ENCODE assay signal across 15 cellular contexts in the genomic region with DNA sequence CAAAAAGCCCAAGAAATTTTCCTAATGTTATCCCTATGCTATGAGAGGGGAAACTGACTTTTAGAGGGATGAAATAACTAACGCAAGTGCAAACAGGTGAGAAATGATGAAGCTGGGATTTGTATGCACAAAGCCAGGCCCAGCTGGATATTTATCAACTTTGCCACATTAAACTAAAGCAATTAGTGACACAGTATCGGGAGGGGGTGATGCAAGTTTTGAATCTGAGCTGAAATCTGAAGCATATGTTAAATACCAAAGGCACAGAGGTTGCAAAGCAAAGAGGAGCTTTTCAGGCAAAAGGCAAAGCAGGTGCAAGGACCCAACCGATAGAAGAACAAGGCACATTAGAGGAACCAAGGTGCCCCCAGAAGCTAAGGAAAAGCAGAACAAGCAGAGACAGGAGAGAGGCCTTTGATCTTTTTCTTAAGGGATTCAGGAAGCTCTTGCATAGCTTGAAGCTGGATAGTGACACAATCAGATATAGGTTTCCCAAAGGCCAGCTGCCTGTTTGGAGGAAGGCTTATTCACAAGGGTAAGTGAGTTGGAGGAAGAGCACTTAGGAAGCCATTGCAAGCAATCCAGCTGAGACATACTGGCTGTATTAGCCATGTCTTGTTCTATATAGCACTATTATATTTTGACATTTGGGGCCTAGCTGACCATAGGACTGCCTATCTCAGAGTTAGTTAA.
DNase-seq lines count a peak whose midpoint lies in the region; ATAC-seq and TF ChIP-seq lines count a peak whose summit lies in the region.
"Had no signal": no experiment of that assay in that cellular context is flagged by ENCODE, and none has a peak within 500 bp of the region (broad histone marks: within the 10 kb centered on the region; RNA-seq: fewer than 3 reads in every experiment).

No MANE protein-coding gene starts in this region.

- no peak overlapping the region for H3K4me3 Mint-ChIP-seq in HFFc6
- H3K4me3 Mint-ChIP-seq in activated CD8-positive, alpha-beta memory T cell treated with anti-CD3 and anti-CD28 coated beads, Interleukin-2, amount 10 ng/mL, durations not matched to agents 7 days and 5 days: no peak overlapping the region
- H3K4me3 Mint-ChIP-seq: activated CD8-positive, alpha-beta T cell treated with anti-CD3 and anti-CD28 coated beads, Interleukin-2, amount 10 ng/mL, durations not matched to agents 7 days and 5 days had no signal

- ATAC-seq in HG03432 (IDR thresholded peaks at IDR 0.05; ENCODE audit: unreplicated experiment): no peak
- no peak for ATAC-seq in GM21619 (IDR thresholded peaks at IDR 0.05; ENCODE audit: unreplicated experiment)
- ATAC-seq in activated CD8-positive, alpha-beta memory T cell treated with anti-CD3 and anti-CD28 coated beads, Interleukin-2, amount 10 ng/mL, durations not matched to agents 7 days and 5 days: no peak
- ATAC-seq in HG03460 (IDR thresholded peaks at IDR 0.05; ENCODE audit: unreplicated experiment): no peak
- ATAC-seq: activated CD8-positive, alpha-beta T cell treated with anti-CD3 and anti-CD28 coated beads, Interleukin-2, amount 10 ng/mL, durations not matched to agents 7 days and 5 days; heart left ventricle; right lobe of liver had no signal

- no peaks in the 10 kb centered on the region for H3K9me3 Mint-ChIP-seq in HFFc6
- H3K9me3 Mint-ChIP-seq in activated CD8-positive, alpha-beta memory T cell treated with anti-CD3 and anti-CD28 coated beads, Interleukin-2, amount 10 ng/mL, durations not matched to agents 7 days and 5 days (ENCODE audit: low read depth): no peaks in the 10 kb centered on the region

- no peak for TF ChIP-seq CTCF in HFFc6 (IDR thresholded peaks at IDR 0.05)

- peak; percentile 67 for DNase-seq in DMS 273 (lab: John Stamatoyannopoulos, UW; ENCODE audit: unreplicated experiment)
- no peak for DNase-seq in HFFc6
- DNase-seq in OCI-M1 (lab: John Stamatoyannopoulos, UW): peak; percentile 79
- DNase-seq in fibroblast of peridontal ligament (ENCODE audit: extremely low read depth): peak; percentile 53
- DNase-seq in activated CD8-positive, alpha-beta memory T cell treated with anti-CD3 and anti-CD28 coated beads, Interleukin-2, amount 10 ng/mL, durations not matched to agents 7 days and 5 days: no peak
- DNase-seq: activated CD8-positive, alpha-beta T cell treated with anti-CD3 and anti-CD28 coated beads, Interleukin-2, amount 10 ng/mL, durations not matched to agents 7 days and 5 days; DMS153; heart left ventricle; kidney; NCI-H2081 treated with DMSO at 0.1 percent for 48 hours; nucleus accumbens; right lobe of liver had no signal

- H3K27ac Mint-ChIP-seq in HFFc6: peak overlapping the region; percentile 5; the same call in 1 of the 2 replicates
- no peak overlapping the region for H3K27ac Mint-ChIP-seq in activated CD8-positive, alpha-beta memory T cell treated with anti-CD3 and anti-CD28 coated beads, Interleukin-2, amount 10 ng/mL, durations not matched to agents 7 days and 5 days
- H3K27ac Mint-ChIP-seq: activated CD8-positive, alpha-beta T cell treated with anti-CD3 and anti-CD28 coated beads, Interleukin-2, amount 10 ng/mL, durations not matched to agents 7 days and 5 days had no signal

- H3K36me3 Mint-ChIP-seq in HFFc6 (ENCODE audit: low read depth): no peaks in the 10 kb centered on the region
- H3K36me3 Mint-ChIP-seq in activated CD8-positive, alpha-beta memory T cell treated with anti-CD3 and anti-CD28 coated beads, Interleukin-2, amount 10 ng/mL, durations not matched to agents 7 days and 5 days: no peaks in the 10 kb centered on the region

- peaks cover 2% of the 10 kb centered on the region for H3K27me3 Mint-ChIP-seq in HFFc6 (ENCODE audit: insufficient read depth)
- H3K27me3 Mint-ChIP-seq in activated CD8-positive, alpha-beta memory T cell treated with anti-CD3 and anti-CD28 coated beads, Interleukin-2, amount 10 ng/mL, durations not matched to agents 7 days and 5 days: no peaks in the 10 kb centered on the region

- H3K4me1 Mint-ChIP-seq in HFFc6 (ENCODE audit: low read depth): peaks cover 22% of the 10 kb centered on the region
- no peaks in the 10 kb centered on the region for H3K4me1 Mint-ChIP-seq in activated CD8-positive, alpha-beta memory T cell treated with anti-CD3 and anti-CD28 coated beads, Interleukin-2, amount 10 ng/mL, durations not matched to agents 7 days and 5 days

- CTCF ChIA-PET in activated CD8-positive, alpha-beta memory T cell treated with anti-CD3 and anti-CD28 coated beads, Interleukin-2, amount 10 ng/mL, durations not matched to agents 7 days and 5 days (lab: Charles Lee): interaction anchor here (0.9 to 1.6 kb wide), 3 partner anchors 11 to 44 kb away, joined by 3 to 4 read pairs (median 3); no protein-coding TSS in a partner anchor

Comparison
In these comparisons a context has a peak if more than half of its experiments do, and no peak if none do; other contexts are left out.
1. DNase-seq: peak in DMS 273 (single experiment), OCI-M1 (single experiment) and fibroblast of peridontal ligament (single experiment); none in HFFc6 (single experiment) and activated CD8-positive, alpha-beta memory T cell treated with anti-CD3 and anti-CD28 coated beads, Interleukin-2, amount 10 ng/mL, durations not matched to agents 7 days and 5 days (single experiment).